ENCODE assay signal across 6 cellular contexts in the genomic region with DNA sequence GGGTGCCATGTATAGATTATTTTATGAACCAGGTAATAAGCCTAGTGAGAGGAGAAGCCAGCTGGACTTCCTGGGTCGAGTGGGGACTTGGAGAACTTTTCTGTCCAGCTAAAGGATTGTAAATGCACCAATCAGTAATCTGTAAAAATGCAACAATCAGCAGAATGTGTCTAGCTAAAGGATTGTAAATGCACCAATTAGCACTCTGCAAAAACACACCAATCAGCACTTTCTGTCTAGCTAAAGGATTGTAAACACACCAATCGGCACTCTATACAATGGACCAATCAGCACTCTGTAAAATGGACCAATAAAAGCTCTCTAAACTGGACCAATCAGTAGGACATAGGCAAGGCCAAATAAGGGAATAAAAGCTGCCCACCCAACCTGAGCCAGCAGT.
"Had no signal": no experiment of that assay in that cellular context is flagged by ENCODE, and none has a peak within 500 bp of the region (broad histone marks: within the 10 kb centered on the region; RNA-seq: fewer than 3 reads in every experiment).

No MANE protein-coding gene starts in this region.

- DNase-seq: IMR-90, KBM-7, KG1 had no signal

- ATAC-seq: K562 had no signal

- H3K27ac ChIP-seq: HL-60 had no signal

- H3K4me3 ChIP-seq: K562 had no signal

- FAIRE-seq: HTR-8/SVneo, K562 had no signal
